In genomic region chr4:79027656-79028055, GRCh38 we compare ENCODE assay signal across 33 cellular contexts.
"Had no signal": no experiment of that assay in that cellular context is flagged by ENCODE, and none has a peak within 500 bp of the region (broad histone marks: within the 10 kb centered on the region; RNA-seq: fewer than 3 reads in every experiment).

No MANE protein-coding gene starts in this region.

- H3K4me1 ChIP-seq: adrenal gland, body of pancreas, breast epithelium had no signal

- H3K36me3 ChIP-seq: adrenal gland, brain microvascular endothelial cell, breast epithelium, WERI-Rb-1 had no signal

- H3K9me3 ChIP-seq: adrenal gland, body of pancreas, breast epithelium had no signal

- H3K27me3 ChIP-seq: adrenal gland, body of pancreas, brain microvascular endothelial cell, breast epithelium had no signal

- H3K4me3 ChIP-seq: adrenal gland, body of pancreas, breast epithelium had no signal

- DNase-seq: activated CD4-positive, alpha-beta memory T cell treated with anti-CD3 and anti-CD28 coated beads, Interleukin-2, amount 10 ng/mL, durations not matched to agents 7 days and 5 days; activated CD4-positive, alpha-beta T cell treated with anti-CD3 and anti-CD28 coated beads for 1 hour; activated CD4-positive, alpha-beta T cell treated with anti-CD3 and anti-CD28 coated beads for 36 hours; activated CD4-positive, alpha-beta T cell treated with anti-CD3 and anti-CD28 coated beads for 48 hours; activated CD4-positive, alpha-beta T cell treated with anti-CD3 and anti-CD28 coated beads, Interleukin-2, amount 10 ng/mL, durations not matched to agents 7 days and 5 days; activated CD4-positive, alpha-beta T cell treated with anti-CD3 and anti-CD28 coated beads, Interleukin-2, amount 50 U/mL, for 48 hours; activated CD4-positive, CD25-positive, alpha-beta regulatory T cell; activated CD8-positive, alpha-beta memory T cell treated with anti-CD3 and anti-CD28 coated beads for 24 hours; activated CD8-positive, alpha-beta memory T cell treated with anti-CD3 and anti-CD28 coated beads, Interleukin-2, amount 10 ng/mL, durations not matched to agents 7 days and 5 days; activated CD8-positive, alpha-beta memory T cell treated with anti-CD3 and anti-CD28 coated beads, Interleukin-2, amount 50 U/mL, for 48 hours; activated CD8-positive, alpha-beta T cell treated with anti-CD3 and anti-CD28 coated beads, Interleukin-2, amount 10 ng/mL, durations not matched to agents 7 days and 5 days; activated effector memory CD4-positive, alpha-beta T cell treated with Interleukin-2 at 50 U/mL for 16 hours; activated gamma-delta T cell; activated naive CD4-positive, alpha-beta T cell treated with anti-CD3 and anti-CD28 coated beads for 36 hours; activated naive CD4-positive, alpha-beta T cell treated with anti-CD3 and anti-CD28 coated beads, Interleukin-2, amount 50 U/mL, for 16 hours; activated naive CD8-positive, alpha-beta T cell treated with anti-CD3 and anti-CD28 coated beads for 36 hours; activated T-cell treated with anti-CD3 and anti-CD28 coated beads, Interleukin-2, amount 50 U/mL, for 24 hours; activated T-cell treated with anti-CD3 and anti-CD28 coated beads, Interleukin-2, amount 50 U/mL, for 48 hours; adrenal gland; amniotic stem cell; aorta; body of pancreas; brain microvascular endothelial cell; central memory CD4-positive, alpha-beta T cell; T-helper 2 cell; T-helper 9 cell; WERI-Rb-1 had no signal

- ATAC-seq: activated CD4-positive, alpha-beta T cell treated with anti-CD3 and anti-CD28 coated beads for 36 hours; activated CD4-positive, CD25-positive, alpha-beta regulatory T cell treated with anti-CD3 and anti-CD28 coated beads, Interleukin-2, amount 50 U/mL, for 24 hours; activated CD8-positive, alpha-beta memory T cell treated with anti-CD3 and anti-CD28 coated beads, Interleukin-2, amount 10 ng/mL, durations not matched to agents 7 days and 5 days; activated CD8-positive, alpha-beta T cell treated with anti-CD3 and anti-CD28 coated beads, Interleukin-2, amount 10 ng/mL, durations not matched to agents 7 days and 5 days; activated naive CD4-positive, alpha-beta T cell treated with anti-CD3 and anti-CD28 coated beads, Interleukin-2, amount 50 U/mL, for 72 hours; body of pancreas; WTC11 had no signal

- FAIRE-seq: astrocyte, colon had no signal

- H3K27ac ChIP-seq: adrenal gland, body of pancreas, brain microvascular endothelial cell, breast epithelium, WERI-Rb-1 had no signal
